In genomic region chr19:44890366-44891015, GRCh38 we compare ENCODE assay signal across 8 cellular contexts. TPM values are rescaled to one million over a fixed set of nuclear protein-coding genes. Genes with fewer than 3 reads are reported as not detected.
DNase-seq lines count a peak whose midpoint lies in the region; ATAC-seq, FAIRE-seq and TF ChIP-seq lines count a peak whose summit lies in the region.

No MANE protein-coding gene starts in this region.

- DNase-seq in BJ (ENCODE audit: low read depth) = peak; percentile 99
- DNase-seq in NCI-H1930 (lab: John Stamatoyannopoulos, UW) = peak; percentile 100
- DNase-seq in T-helper 2 cell = peak in 3 of 5 experiments; percentile 100
- peak; percentile 100 for DNase-seq in islet precursor cell
- peak; percentile 99 for DNase-seq in spleen

- H3K27me3 ChIP-seq in BJ (ENCODE audit: control insufficient read depth, insufficient read depth, low read length) = no peaks in the 10 kb centered on the region
- no peaks in the 10 kb centered on the region for H3K27me3 ChIP-seq in spleen (replicated peaks in 1 of 7)

- 0 to 1% (median 0%) methylated on average over 35 to 40 of the region's 40 CpGs for WGBS in spleen, 5 donors

- no peaks in the 10 kb centered on the region for H3K9me3 ChIP-seq in spleen

- H3K4me3 ChIP-seq in BJ (ENCODE audit: low read depth, low read length) (peak overlapping the region; percentile 57), spleen (peak overlapping the region; percentile 39 to 100 (median 73))

- peak; percentile 95 for FAIRE-seq in colon (lab: Jason Lieb, UNC)

- peak overlapping the region; percentile 76 to 98 (median 96) for H3K27ac ChIP-seq in spleen

- TF ChIP-seq CTCF in BJ (IDR thresholded peaks at IDR 0.05; ENCODE audit: insufficient read depth, low read depth, low read length) (no peak), spleen (IDR thresholded peaks at IDR 0.05 in 8 of 11, conservative IDR thresholded peaks at IDR 0.05 in 3 of 11) (peak in 2 of 11 experiments; percentile 25 to 26)

- CTCF ChIA-PET in BJ (lab: Yijun Ruan, JAX) = interaction anchor here (4.0 kb wide), 1 partner anchor 13 kb away, joined by 31 read pairs; no protein-coding TSS in a partner anchor

- ATAC-seq in GM18861 (IDR thresholded peaks at IDR 0.05; ENCODE audit: unreplicated experiment) = peak; percentile 76
- peak; percentile 81 for ATAC-seq in HG03045 (IDR thresholded peaks at IDR 0.05; ENCODE audit: unreplicated experiment)

- intact Hi-C loops in spleen (cut with DNase I; ENCODE audit: low total_unique reads) = loop anchor here (10.0 kb wide), 1 partner anchor 154 kb away; no protein-coding TSS in a partner anchor

- H3K36me3 ChIP-seq in BJ (ENCODE audit: control insufficient read depth, insufficient read depth, low read length) (peaks cover 37% of the 10 kb centered on the region), spleen (peaks cover 0 to 71% (median 46%) of the 10 kb centered on the region in 6 donors)

- POLR2A ChIA-PET in BJ (lab: Charles Lee) = interaction anchor here (0.6 to 0.7 kb wide), 4 partner anchors 39 to 1984 kb away, joined by 3 to 11 read pairs (median 4); no protein-coding TSS in a partner anchor

- H3K4me1 ChIP-seq in spleen = peaks cover 20 to 35% (median 25%) of the 10 kb centered on the region in 6 donors

- no peak for TF ChIP-seq POLR2A in spleen (IDR thresholded peaks at IDR 0.05)

RNA-seq across cellular contexts. Expression of gene TOMM40, which starts 0.6 kb away (rescaled TPM):
- polyA plus RNA-seq in BJ (2011; rRNA removed) (27.7 and 46.8 TPM in 2 replicates), spleen (10 to 100 TPM; 19.3 to 33.9 (median 30.4) TPM)
- 27.2 and 33.4 TPM in 2 replicates for polyA minus RNA-seq in BJ (2011; rRNA and poly(A)+ RNA removed)
- 10 to 100 TPM; 25.8 to 49.0 (median 33.0) TPM for total RNA-seq in spleen

RNA-seq across cellular contexts. Expression of gene APOE, which starts 15.1 kb away (rescaled TPM):
- polyA plus RNA-seq in BJ (2011; rRNA removed) = 2.8 and 3.6 TPM in 2 replicates
- polyA minus RNA-seq in BJ (2011; rRNA and poly(A)+ RNA removed) = not detected in 2 replicates
- 1,000 to 10,000 TPM in 1 of 7 donors, 100 to 1,000 TPM in 6; 321 to 2,099 (median 745) TPM for total RNA-seq in spleen
- polyA plus RNA-seq in spleen = 1,000 to 10,000 TPM in 1 of 3 donors, 100 to 1,000 TPM in 2; 198 to 1,046 (median 619) TPM

RNA-seq across cellular contexts. Expression of gene APOC1, which starts 23.9 kb away (rescaled TPM):
- polyA plus RNA-seq in BJ (2011; rRNA removed) (3.8 and 4.9 TPM in 2 replicates), spleen (100 to 1,000 TPM in 2 of 3 donors, 10 to 100 TPM in 1; 99.4 to 465 (median 348) TPM)
- polyA minus RNA-seq in BJ (2011; rRNA and poly(A)+ RNA removed) = 2.2 TPM in 1 of 2 replicates, not detected in the other
- 100 to 1,000 TPM in 6 of 7 donors, 10 to 100 TPM in 1; 90.0 to 355 (median 195) TPM for total RNA-seq in spleen

RNA-seq across cellular contexts. Expression of gene NECTIN2, which starts 44.4 kb away (rescaled TPM):
- 80.6 and 107 TPM in 2 replicates for polyA plus RNA-seq in BJ (2011; rRNA removed)
- 65.1 and 92.0 TPM in 2 replicates for polyA minus RNA-seq in BJ (2011; rRNA and poly(A)+ RNA removed)
- 100 to 1,000 TPM in 4 of 7 donors, 10 to 100 TPM in 3; 94.1 to 136 (median 101) TPM for total RNA-seq in spleen
- 10 to 100 TPM; 14.3 to 57.1 (median 41.6) TPM for polyA plus RNA-seq in spleen

RNA-seq across cellular contexts. Expression of gene APOC4, which starts 51.5 kb away (rescaled TPM):
- not detected in 2 replicates for polyA plus RNA-seq in BJ (2011; rRNA removed)
- polyA minus RNA-seq in BJ (2011; rRNA and poly(A)+ RNA removed) = not detected in 2 replicates
- not detected for total RNA-seq in spleen
- polyA plus RNA-seq in spleen = under 1 TPM; 0.24 to 0.42 (median 0.32) TPM

Comparison
In these comparisons a context has a peak if more than half of its experiments do, and no peak if none do; other contexts are left out.
1. Peak in every context shown above with its lines: DNase-seq, ATAC-seq, H3K4me3 ChIP-seq and H3K27ac ChIP-seq.
2. RNA of gene APOE, which starts 15.1 kb away (polyA plus RNA-seq): 198 to 1,046 TPM in spleen; 2.8 to 3.6 TPM in BJ; every median in the first group is over 10 times any median in the second.
3. RNA of gene APOC1, which starts 23.9 kb away (polyA plus RNA-seq): 99.4 to 465 TPM in spleen; 3.8 to 4.9 TPM in BJ; every median in the first group is over 10 times any median in the second.